Comparison of ENCODE assay signal across 1 cellular context in genomic region chr7:35720849-35721248, GRCh38.
TF ChIP-seq lines count a peak whose summit lies in the region.

No MANE protein-coding gene starts in this region.

TF ChIP-seq in H1, 55 proteins besides CTCF, POLR2A, EP300 and RAD21 (continued from another document):
- TF ChIP-seq CHD7 (IDR thresholded peaks at IDR 0.05; ENCODE audit: insufficient replicate concordance, low read length) (no peak), ATF3 (IDR thresholded peaks at IDR 0.05; ENCODE audit: insufficient read depth, low read depth, low read length) (no peak)
